ENCODE assay signal across 9 cellular contexts in genomic region chr9:113343732-113344231, GRCh38. TPM values are rescaled to one million over a fixed set of nuclear protein-coding genes. Genes with fewer than 3 reads are reported as not detected.
DNase-seq lines count a peak whose midpoint lies in the region; ATAC-seq and TF ChIP-seq lines count a peak whose summit lies in the region.
"Had no signal": no experiment of that assay in that cellular context is flagged by ENCODE, and none has a peak within 500 bp of the region (broad histone marks: within the 10 kb centered on the region; RNA-seq: fewer than 3 reads in every experiment).

No MANE protein-coding gene starts in this region.

- H3K27ac Mint-ChIP-seq in mesothelial cell of epicardium, result peak overlapping the region; percentile 87
- H3K27ac Mint-ChIP-seq: IgD-negative memory B cell had no signal

- H3K4me3 Mint-ChIP-seq in mesothelial cell of epicardium, result no peak overlapping the region
- H3K4me3 Mint-ChIP-seq: IgD-negative memory B cell had no signal

- H3K9me3 Mint-ChIP-seq in mesothelial cell of epicardium, result no peaks in the 10 kb centered on the region
- H3K9me3 Mint-ChIP-seq: IgD-negative memory B cell had no signal

- H3K4me3 ChIP-seq in coronary artery, result no peak overlapping the region

- H3K27ac ChIP-seq in coronary artery, result peak overlapping the region; percentile 53 to 75

- peak; percentile 49 for DNase-seq in HK-2 (ENCODE audit: unreplicated experiment)
- DNase-seq in NCI-H510A treated with DMSO at 0.1 percent for 48 hours (lab: John Stamatoyannopoulos, UW), result peak; percentile 97
- peak; percentile 81 for DNase-seq in coronary artery (ENCODE audit: low spot score)
- peak; percentile 39 to 67 for DNase-seq in mesothelial cell of epicardium (ENCODE audit: low spot score in 2 of 2, unreplicated experiment in 2 of 2)
- no peak for DNase-seq in effector CD4-positive, alpha-beta T cell
- DNase-seq in activated gamma-delta T cell treated with Interleukin-2 at 50 U/mL for 16 hours, result no peak

- H3K4me1 Mint-ChIP-seq in mesothelial cell of epicardium, result peaks cover 30% of the 10 kb centered on the region

- no peak for TF ChIP-seq CTCF in coronary artery (IDR thresholded peaks at IDR 0.05)
- TF ChIP-seq CTCF in mesothelial cell of epicardium (IDR thresholded peaks at IDR 0.05; ENCODE audit: unreplicated experiment), result no peak

- ATAC-seq in GM21529 (IDR thresholded peaks at IDR 0.05; ENCODE audit: unreplicated experiment) (no peak), HG02884 (IDR thresholded peaks at IDR 0.05; ENCODE audit: unreplicated experiment) (no peak)

- no peaks in the 10 kb centered on the region for H3K36me3 Mint-ChIP-seq in mesothelial cell of epicardium
- H3K36me3 Mint-ChIP-seq: IgD-negative memory B cell had no signal

- H3K27me3 Mint-ChIP-seq in mesothelial cell of epicardium (ENCODE audit: low read depth), result peaks cover 14% of the 10 kb centered on the region
- H3K27me3 Mint-ChIP-seq: IgD-negative memory B cell had no signal

RNA-seq across cellular contexts. Expression of gene WDR31, which starts 3.7 kb away (rescaled TPM):
- total RNA-seq in mesothelial cell of epicardium, result 4.1 to 4.5 TPM (median 4.2 TPM) in 3 replicates

RNA-seq across cellular contexts. Expression of gene BSPRY, which starts 5.6 kb away (rescaled TPM):
- 3.4 to 4.3 TPM (median 4.3 TPM) in 3 replicates for total RNA-seq in mesothelial cell of epicardium

RNA-seq across cellular contexts. Expression of gene HDHD3, which starts 33.0 kb away (rescaled TPM):
- total RNA-seq in mesothelial cell of epicardium, result 26.9 to 30.8 TPM (median 27.7 TPM) in 3 replicates

RNA-seq across cellular contexts. Expression of gene RNF183, which starts 40.6 kb away (rescaled TPM):
- 0.16 to 0.53 TPM (median 0.29 TPM) in 3 replicates for total RNA-seq in mesothelial cell of epicardium

RNA-seq across cellular contexts. Expression of gene ALAD, which starts 57.3 kb away (rescaled TPM):
- 42.9 to 45.6 TPM (median 44.2 TPM) in 3 replicates for total RNA-seq in mesothelial cell of epicardium

Comparison
In these comparisons a context has a peak if more than half of its experiments do, and no peak if none do; other contexts are left out.
1. DNase-seq: peak in HK-2 (single experiment), NCI-H510A treated with DMSO at 0.1 percent for 48 hours (single experiment), coronary artery (single experiment) and mesothelial cell of epicardium (2 of 2); none in effector CD4-positive, alpha-beta T cell (single experiment) and activated gamma-delta T cell treated with Interleukin-2 at 50 U/mL for 16 hours (single experiment).